1 cellular context compared by ENCODE assay signal in genomic region chr4:48907706-48908477, GRCh38.
A peak's percentile ranks its signal among the peaks of the same experiment; 100 is the strongest.
TF ChIP-seq lines count a peak whose summit lies in the region.

No MANE protein-coding gene starts in this region.

TF ChIP-seq in K562, 482 proteins besides CTCF, POLR2A, EP300 and RAD21 (continued from another document and continues in another):
- TF ChIP-seq ZNF280A (IDR thresholded peaks at IDR 0.05; ENCODE audit: low read depth, partially characterized antibody), result no peak
- TF ChIP-seq KDM5B (IDR thresholded peaks at IDR 0.05; ENCODE audit: insufficient replicate concordance, low read depth, low read length), result no peak
- no peak for TF ChIP-seq ZC3H8 (IDR thresholded peaks at IDR 0.05)
- TF ChIP-seq CXXC5 (CRISPR knock-in tag; IDR thresholded peaks at IDR 0.05), result 0 out of 2 replicates have a peak, but pooled peaks have one; percentile 11
- TF ChIP-seq ZNF165 (CRISPR knock-in tag; IDR thresholded peaks at IDR 0.05; ENCODE audit: borderline replicate concordance), result no peak
- TF ChIP-seq NKRF (IDR thresholded peaks at IDR 0.05; ENCODE audit: borderline replicate concordance), result no peak
- no peak for TF ChIP-seq ZNF668 (CRISPR knock-in tag; IDR thresholded peaks at IDR 0.05)
- no peak for TF ChIP-seq ZNF561 (CRISPR knock-in tag; conservative IDR thresholded peaks at IDR 0.05)
- TF ChIP-seq KDM2B (CRISPR knock-in tag; IDR thresholded peaks at IDR 0.05), result no peak
- TF ChIP-seq CREB5 (CRISPR knock-in tag; IDR thresholded peaks at IDR 0.05), result no peak
- TF ChIP-seq ZNF445 (CRISPR knock-in tag; IDR thresholded peaks at IDR 0.05; ENCODE audit: low read depth), result no peak
- TF ChIP-seq MEF2D (tag; conservative IDR thresholded peaks at IDR 0.05; ENCODE audit: low read depth), result 0 out of 2 replicates have a peak, but pooled peaks have one; percentile 45
- no peak for TF ChIP-seq HOMEZ (CRISPR knock-in tag; IDR thresholded peaks at IDR 0.05)
- TF ChIP-seq DNMT1 (IDR thresholded peaks at IDR 0.05), result no peak
- TF ChIP-seq ZNF133 (CRISPR knock-in tag; IDR thresholded peaks at IDR 0.05), result no peak
- TF ChIP-seq ZNF766 (CRISPR knock-in tag; conservative IDR thresholded peaks at IDR 0.05), result no peak
- TF ChIP-seq ARNT (IDR thresholded peaks at IDR 0.05), result no peak
- TF ChIP-seq NR4A1 (CRISPR knock-in tag; IDR thresholded peaks at IDR 0.05), result no peak
- TF ChIP-seq NR4A1 (tag; IDR thresholded peaks at IDR 0.05), result peak; percentile 36; the same call in 1 of the 2 replicates
- TF ChIP-seq UBTF (IDR thresholded peaks at IDR 0.05; ENCODE audit: borderline replicate concordance in 1 of 2, low read depth in 2 of 2, low read length in 2 of 2), result no peak
- TF ChIP-seq TOE1 (IDR thresholded peaks at IDR 0.05; ENCODE audit: borderline replicate concordance), result no peak
- no peak for TF ChIP-seq TOE1 (CRISPR knock-in tag; IDR thresholded peaks at IDR 0.05; ENCODE audit: borderline replicate concordance, low read depth)
- peak; percentile 31; the same call in 1 of the 2 replicates for TF ChIP-seq DMBX1 (CRISPR knock-in tag; IDR thresholded peaks at IDR 0.05; ENCODE audit: borderline replicate concordance)
- no peak for TF ChIP-seq MLX (CRISPR knock-in tag; conservative IDR thresholded peaks at IDR 0.05)
- TF ChIP-seq HDAC8 (tag; IDR thresholded peaks at IDR 0.05), result peak; percentile 83
- TF ChIP-seq HMGXB4 (CRISPR knock-in tag; IDR thresholded peaks at IDR 0.05), result no peak
- no peak for TF ChIP-seq ZNF277 (CRISPR knock-in tag; IDR thresholded peaks at IDR 0.05; ENCODE audit: borderline replicate concordance)
- TF ChIP-seq PYGO2 (tag; IDR thresholded peaks at IDR 0.05), result no peak
- no peak for TF ChIP-seq BCL6 (CRISPR knock-in tag; IDR thresholded peaks at IDR 0.05)
- TF ChIP-seq THRAP3 (IDR thresholded peaks at IDR 0.05; ENCODE audit: borderline replicate concordance), result no peak
- TF ChIP-seq PTRF (tag; IDR thresholded peaks at IDR 0.05), result peak; percentile 61; the same call in 1 of the 2 replicates
- peak; percentile 70 for TF ChIP-seq ZNF311 (CRISPR knock-in tag; IDR thresholded peaks at IDR 0.05)
- TF ChIP-seq TSHZ1 (CRISPR knock-in tag; IDR thresholded peaks at IDR 0.05), result no peak
- TF ChIP-seq TFE3 (CRISPR knock-in tag; IDR thresholded peaks at IDR 0.05), result no peak
- TF ChIP-seq ZNF217 (CRISPR knock-in tag; IDR thresholded peaks at IDR 0.05), result no peak
- no peak for TF ChIP-seq ZBTB8A (IDR thresholded peaks at IDR 0.05; ENCODE audit: partially characterized antibody)
- TF ChIP-seq ZNF280B (CRISPR knock-in tag; IDR thresholded peaks at IDR 0.05), result no peak
- TF ChIP-seq TAF9B (IDR thresholded peaks at IDR 0.05; ENCODE audit: partially characterized antibody), result no peak
- 0 out of 2 replicates have a peak, but pooled peaks have one; percentile 38 for TF ChIP-seq SMAD3 (CRISPR knock-in tag; conservative IDR thresholded peaks at IDR 0.05)
- no peak for TF ChIP-seq SNIP1 (IDR thresholded peaks at IDR 0.05; ENCODE audit: low read depth)
- TF ChIP-seq PCBP1 (IDR thresholded peaks at IDR 0.05; ENCODE audit: low read depth, low read length, poor library complexity, severe bottlenecking), result no peak
- TF ChIP-seq ZNF384 (IDR thresholded peaks at IDR 0.05; ENCODE audit: low read depth, low read length), result no peak
